ENCODE assay signal across 8 cellular contexts in the genomic region with DNA sequence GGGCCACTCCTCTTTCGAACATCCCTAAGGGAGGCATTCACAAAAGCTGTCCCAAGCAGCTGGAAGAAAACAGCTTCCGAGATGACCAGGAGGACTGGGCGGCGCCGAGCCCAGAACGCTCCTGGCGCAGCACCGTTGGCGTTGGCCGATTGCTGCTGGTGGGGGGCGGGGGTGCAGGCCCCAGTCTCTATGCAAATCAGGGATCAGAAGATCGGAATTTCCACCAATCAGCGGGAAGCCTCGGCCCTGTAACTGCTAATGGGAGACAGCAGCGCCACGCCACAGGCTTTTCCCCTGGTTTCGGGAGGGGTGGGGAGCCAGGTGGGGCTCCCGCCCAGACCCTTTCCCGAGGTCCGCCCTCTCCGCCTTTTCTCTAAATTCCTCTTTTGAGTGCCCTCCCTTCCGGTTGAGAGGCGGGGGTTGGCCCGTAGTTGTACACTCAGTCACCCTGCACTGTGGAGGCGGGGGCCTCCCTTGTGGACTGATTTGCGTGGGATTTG. TPM values are rescaled to one million over a fixed set of nuclear protein-coding genes. Genes with fewer than 3 reads are reported as not detected.
DNase-seq lines count a peak whose midpoint lies in the region; ATAC-seq, FAIRE-seq and TF ChIP-seq lines count a peak whose summit lies in the region.

No MANE protein-coding gene starts in this region.

- TF ChIP-seq RAD21 in GM12878 (IDR thresholded peaks at IDR 0.05; ENCODE audit: insufficient read depth, low read depth, low read length): no peak

- FAIRE-seq in GM12878 (lab: Jason Lieb, UNC) (no peak), H54 (lab: Jason Lieb, UNC) (no peak)

- ATAC-seq in GM19043 (IDR thresholded peaks at IDR 0.05; ENCODE audit: low read depth, unreplicated experiment) (peak; percentile 51), GM12878 (peak; percentile 64), GM18907 (IDR thresholded peaks at IDR 0.05; ENCODE audit: unreplicated experiment) (no peak), HG03175 (IDR thresholded peaks at IDR 0.05; ENCODE audit: unreplicated experiment) (no peak)

- H3K36me3 ChIP-seq in GM12878 (ENCODE audit: control insufficient read depth in 2 of 2, insufficient read depth in 2 of 2, low read length in 1 of 2) (peaks cover 6% of the 10 kb centered on the region in 2 experiments; a peak in 3 of 4 replicates), iPS-18a (ENCODE audit: control insufficient read depth, low read depth, low read length) (peaks cover 15% of the 10 kb centered on the region), sigmoid colon (peaks cover 0 to 40% (median 5%) of the 10 kb centered on the region in 4 donors)

- TF ChIP-seq EP300 in GM12878 (IDR thresholded peaks at IDR 0.05; ENCODE audit: borderline replicate concordance in 1 of 2, control insufficient read depth in 1 of 2, low read depth in 2 of 2, low read length in 2 of 2) (no peak; a peak in 2 of 4 replicates), sigmoid colon (IDR thresholded peaks at IDR 0.05) (no peak)

- peak overlapping the region; percentile 80 for H2AFZ ChIP-seq in GM12878 (ENCODE audit: control insufficient read depth, low read depth, low read length)

- H3K9me3 ChIP-seq in GM12878 (replicated peaks; ENCODE audit: control insufficient read depth, insufficient read depth, low read length): no peaks in the 10 kb centered on the region
- H3K9me3 ChIP-seq in iPS-18a (ENCODE audit: control insufficient read depth, low read depth, low read length): no peaks in the 10 kb centered on the region
- H3K9me3 ChIP-seq in sigmoid colon: no peaks in the 10 kb centered on the region

- SMC1A ChIA-PET in GM12878 (lab: Charles Lee; ENCODE audit: uncharacterized antibody, unreplicated experiment): interaction anchor here (0.9 to 1.9 kb wide), 4 partner anchors 9 to 32 kb away, joined by 3 to 8 read pairs (median 4); a partner anchor contains a TSS

- H3K4me3 ChIP-seq in GM12878: no peak overlapping the region; the same call in 1 of the 2 replicates
- peak overlapping the region; percentile 33 for H3K4me3 ChIP-seq in iPS-18a (ENCODE audit: low read length)
- H3K4me3 ChIP-seq in sigmoid colon: peak overlapping the region; percentile 9 to 43 (median 34)

- 44% methylated on average over 23 of the region's 26 CpGs for WGBS in GM12878 (ENCODE audit: insufficient coverage, insufficient replicate concordance, low lambda C conversion rate, missing lambda C conversion rate)
- WGBS in sigmoid colon, 2 donors: 48 to 81% methylated on average over 26 of the region's 26 CpGs

- no peaks in the 10 kb centered on the region for H3K79me2 ChIP-seq in GM12878 (ENCODE audit: control insufficient read depth, insufficient read depth, low read length)

- H3K27ac ChIP-seq in GM12878 (ENCODE audit: control insufficient read depth, insufficient read depth): peak overlapping the region; percentile 33; the same call in 1 of the 2 replicates
- H3K27ac ChIP-seq in iPS-18a (ENCODE audit: low read length): no peak overlapping the region
- peak overlapping the region; percentile 68 to 82 (median 74) for H3K27ac ChIP-seq in sigmoid colon

- intact Hi-C loops in GM12878 (cut with micrococcal nuclease; ENCODE audit: unreplicated experiment): no loop called here
- intact Hi-C loops in sigmoid colon (cut with DNase I): no loop called here

- H3K27me3 ChIP-seq in GM12878 (replicated peaks in 1 of 2; ENCODE audit: control insufficient read depth in 2 of 2, insufficient read depth in 2 of 2, low read length in 1 of 2) (no peaks in the 10 kb centered on the region), iPS-18a (ENCODE audit: control insufficient read depth, insufficient read depth, low read length) (no peaks in the 10 kb centered on the region), sigmoid colon (no peaks in the 10 kb centered on the region)

- DNase-seq in NCI-H1105 treated with DMSO at 0.1 percent for 48 hours (lab: John Stamatoyannopoulos, UW) (peak; percentile 99), GM12878 (ENCODE audit: low read depth, low spot score) (no peak), sigmoid colon (peak; percentile 96), H54 (ENCODE audit: insufficient read length, low spot score) (no peak)

- peak; percentile 56; the same call in 1 of the 2 replicates for TF ChIP-seq POLR2A in GM12878 (IDR thresholded peaks at IDR 0.05; ENCODE audit: low read depth, low read length)
- peak in 1 of 2 donors; percentile 19 for TF ChIP-seq POLR2A in sigmoid colon (IDR thresholded peaks at IDR 0.05)
- no peak for TF ChIP-seq POLR2A in H54 (IDR thresholded peaks at IDR 0.05; ENCODE audit: low read depth, low read length)

- in situ Hi-C loops in GM12878 (cut with MboI): no loop called here

- BruUV-seq in GM12878 (replicated peaks; lab: Mats Ljungman, UMichigan): no TSS peak

- CTCF ChIA-PET in GM12878 (lab: Yijun Ruan, JAX): interaction anchor here (1.4 to 1.9 kb wide), 2 partner anchors 22 to 25 kb away, joined by 3 to 8 read pairs; no protein-coding TSS in a partner anchor

- no peaks in the 10 kb centered on the region for H4K20me1 ChIP-seq in GM12878 (ENCODE audit: control insufficient read depth, insufficient read depth)

- peak overlapping the region; percentile 79 for H3K4me2 ChIP-seq in GM12878 (ENCODE audit: control insufficient read depth, insufficient read depth)

- no peak overlapping the region; the same call in 1 of the 2 replicates for H3K9ac ChIP-seq in GM12878 (ENCODE audit: control insufficient read depth, insufficient read depth, low read length)
- H3K9ac ChIP-seq in iPS-18a (ENCODE audit: low read length): peak overlapping the region; percentile 4

- peaks cover 17% of the 10 kb centered on the region for H3K4me1 ChIP-seq in GM12878 (ENCODE audit: control insufficient read depth, insufficient read depth, low read length)
- H3K4me1 ChIP-seq in iPS-18a (ENCODE audit: control insufficient read depth, low read depth, low read length): peaks cover 16% of the 10 kb centered on the region
- peaks cover 0 to 11% (median 3%) of the 10 kb centered on the region in 4 donors for H3K4me1 ChIP-seq in sigmoid colon

- TF ChIP-seq CTCF in GM12878 (IDR thresholded peaks at IDR 0.05 in 2 of 3, conservative IDR thresholded peaks at IDR 0.05 in 1 of 3; ENCODE audit: control insufficient read depth in 2 of 3, extremely low read depth in 1 of 3, insufficient read depth in 1 of 3, low read depth in 3 of 3, low read length in 3 of 3): no peak
- no peak for TF ChIP-seq CTCF in sigmoid colon (IDR thresholded peaks at IDR 0.05)

- POLR2A ChIA-PET in GM12878 (lab: Charles Lee): interaction anchor here (2.0 to 2.3 kb wide), 2 partner anchors 11 to 27 kb away, joined by 13 to 14 read pairs; a partner anchor contains a TSS

- RAD21 ChIA-PET in GM12878 (lab: Charles Lee; ENCODE audit: unreplicated experiment): no interaction called here

TF ChIP-seq in GM12878, 131 proteins besides CTCF, POLR2A, EP300 and RAD21 (continues in another document):
- TF ChIP-seq BHLHE40 (IDR thresholded peaks at IDR 0.05; ENCODE audit: borderline replicate concordance in 1 of 2, low read depth in 2 of 2, low read length in 1 of 2): peak in 1 of 2 experiments; percentile 5; a peak in 1 of 4 replicates
- no peak for TF ChIP-seq ZNF384 (IDR thresholded peaks at IDR 0.05; ENCODE audit: borderline replicate concordance, low read depth, low read length)
- no peak for TF ChIP-seq HCFC1 (IDR thresholded peaks at IDR 0.05; ENCODE audit: low read length)
- TF ChIP-seq EZH2 (IDR thresholded peaks at IDR 0.05; ENCODE audit: borderline replicate concordance, control insufficient read depth, low read depth, low read length): no peak
- TF ChIP-seq DPF2 (IDR thresholded peaks at IDR 0.05): 0 out of 2 replicates have a peak, but pooled peaks have one; percentile 18

RNA-seq across cellular contexts. Expression of a gene that starts 27.0 kb away (rescaled TPM):
- total RNA-seq in GM12878 (2013; cell fraction: nucleolus; rRNA removed): 10.9 and 12.1 TPM in 2 replicates
- 16.7 and 22.7 TPM in 2 replicates for total RNA-seq in GM12878 (2014; rRNA removed)
- total RNA-seq in GM12878 (2014; rRNA removed; fragmentation: Illumina TruSeq; extraction: Trizol): 11.9 and 12.4 TPM in 2 replicates
- 25.5 and 33.4 TPM in 2 replicates for total RNA-seq in GM12878 (2021)
- 26.7 TPM for polyA plus RNA-seq in GM12878 (2011; ENCODE audit: low read depth)
- polyA plus RNA-seq in GM12878 (2011; rRNA removed): 21.3 and 42.6 TPM in 2 replicates
- polyA plus RNA-seq in GM12878 (2011; cell fraction: cytosol; rRNA removed): 32.3 and 40.7 TPM in 2 replicates
- polyA plus RNA-seq in GM12878 (2011; cell fraction: nucleus; rRNA removed): 25.4 and 27.4 TPM in 2 replicates
- 37.0 and 40.2 TPM in 2 replicates for polyA plus RNA-seq in GM12878 (2012)
- polyA plus RNA-seq in GM12878 (2014; fragmentation: Illumina TruSeq; extraction: Trizol): 29.6 and 31.2 TPM in 2 replicates
- polyA plus RNA-seq in GM12878 (2014; fragmentation: Nextera tagmentation; extraction: Ambion mirVana): 10 to 100 TPM; 17.2 to 18.5 TPM
- 21.9 and 25.0 TPM in 2 replicates for polyA plus RNA-seq in GM12878 (2014; rRNA removed)
- 10 to 100 TPM; 45.3 to 49.8 TPM for polyA plus RNA-seq in GM12878 (2016; fragmentation: Nextera tagmentation; extraction: Ambion mirVana)
- 18.5 and 21.4 TPM in 2 replicates for polyA minus RNA-seq in GM12878 (2011; rRNA and poly(A)+ RNA removed)
- 7.8 and 12.6 TPM in 2 replicates for polyA minus RNA-seq in GM12878 (2011; cell fraction: cytosol; rRNA and poly(A)+ RNA removed)
- 4.6 and 8.3 TPM in 2 replicates for polyA minus RNA-seq in GM12878 (2011; cell fraction: nucleus; rRNA and poly(A)+ RNA removed)
- total RNA-seq in sigmoid colon: 10 to 100 TPM; 15.2 to 22.5 (median 20.2) TPM
- 10 to 100 TPM; 21.6 to 41.2 (median 25.4) TPM for polyA plus RNA-seq in sigmoid colon

RNA-seq across cellular contexts. Expression of a gene that starts 56.2 kb away (rescaled TPM):
- total RNA-seq in GM12878 (2013; cell fraction: nucleolus; rRNA removed): 130 and 152 TPM in 2 replicates
- total RNA-seq in GM12878 (2014; rRNA removed) (106 and 118 TPM in 2 replicates), GM12878 (2014; rRNA removed; fragmentation: Illumina TruSeq; extraction: Trizol) (80.5 and 87.2 TPM in 2 replicates), GM12878 (2021) (128 and 138 TPM in 2 replicates), sigmoid colon (10 to 100 TPM; 50.9 to 78.1 (median 57.9) TPM)
- 84.4 TPM for polyA plus RNA-seq in GM12878 (2011; ENCODE audit: low read depth)
- polyA plus RNA-seq in GM12878 (2011; rRNA removed) (43.8 and 66.8 TPM in 2 replicates), GM12878 (2014; fragmentation: Illumina TruSeq; extraction: Trizol) (62.0 and 78.1 TPM in 2 replicates), GM12878 (2014; fragmentation: Nextera tagmentation; extraction: Ambion mirVana) (100 to 1,000 TPM in 1 of 2 experiments, 10 to 100 TPM in 1; 54.8 to 102 TPM), GM12878 (2014; rRNA removed) (61.7 and 77.7 TPM in 2 replicates), GM12878 (2016; fragmentation: Nextera tagmentation; extraction: Ambion mirVana) (100 to 1,000 TPM; 131 to 143 TPM), sigmoid colon (100 to 1,000 TPM; 104 to 151 (median 148) TPM)
- 52.8 and 55.7 TPM in 2 replicates for polyA plus RNA-seq in GM12878 (2011; cell fraction: cytosol; rRNA removed)
- polyA plus RNA-seq in GM12878 (2011; cell fraction: nucleus; rRNA removed): 110 and 115 TPM in 2 replicates
- polyA plus RNA-seq in GM12878 (2012): 122 and 138 TPM in 2 replicates
- 134 and 157 TPM in 2 replicates for polyA minus RNA-seq in GM12878 (2011; rRNA and poly(A)+ RNA removed)
- 54.0 and 57.0 TPM in 2 replicates for polyA minus RNA-seq in GM12878 (2011; cell fraction: cytosol; rRNA and poly(A)+ RNA removed)
- polyA minus RNA-seq in GM12878 (2011; cell fraction: nucleus; rRNA and poly(A)+ RNA removed): 63.6 and 90.8 TPM in 2 replicates

Comparison
In these comparisons a context has a peak if more than half of its experiments do, and no peak if none do; other contexts are left out.
1. ATAC-seq: peak in GM19043 (single experiment) and GM12878 (single experiment); none in GM18907 (single experiment) and HG03175 (single experiment).
2. DNase-seq: peak in NCI-H1105 treated with DMSO at 0.1 percent for 48 hours (single experiment) and sigmoid colon (single experiment); none in GM12878 (single experiment) and H54 (single experiment).